ENCODE assay signal across 16 cellular contexts in genomic region chr6:119443993-119444641, GRCh38.
A peak's percentile ranks its signal among the peaks of the same experiment; 100 is the strongest.
DNase-seq lines count a peak whose midpoint lies in the region; ATAC-seq and TF ChIP-seq lines count a peak whose summit lies in the region.
"Had no signal": no experiment of that assay in that cellular context is flagged by ENCODE, and none has a peak within 500 bp of the region (broad histone marks: within the 10 kb centered on the region; RNA-seq: fewer than 3 reads in every experiment).

No MANE protein-coding gene starts in this region.

- H3K4me1 ChIP-seq in ovary (ENCODE audit: insufficient read depth), result no peaks in the 10 kb centered on the region

- intact Hi-C loops in ovary (cut with DNase I), result no loop called here

- no peak overlapping the region for H3K27ac ChIP-seq in ovary
- H3K27ac ChIP-seq: C4-2B, cardiac muscle cell had no signal

- H3K9me3 ChIP-seq in ovary, result no peaks in the 10 kb centered on the region
- H3K9me3 ChIP-seq: mucosa of descending colon had no signal

- no peak for TF ChIP-seq EP300 in ovary (IDR thresholded peaks at IDR 0.05)

- WGBS in ovary, 3 donors, result 78 to 89% (median 87%) methylated on average over 7 of the region's 7 CpGs

- H3K27me3 ChIP-seq in ovary, result no peaks in the 10 kb centered on the region
- H3K27me3 ChIP-seq: cardiac muscle cell had no signal

- H3K36me3 ChIP-seq in ovary, result no peaks in the 10 kb centered on the region
- H3K36me3 ChIP-seq: cardiac muscle cell had no signal

- DNase-seq in GM03348 (ENCODE audit: low spot score) (peak; percentile 15), RPMI8226 (peak; percentile 25), iris pigment epithelial cell (ENCODE audit: low read depth) (peak; percentile 26), NCI-H128 (lab: John Stamatoyannopoulos, UW; ENCODE audit: unreplicated experiment) (no peak), NCI-H2227 (lab: John Stamatoyannopoulos, UW; ENCODE audit: unreplicated experiment) (no peak), ovary (no peak), T-helper 9 cell (no peak)
- DNase-seq: activated CD4-positive, alpha-beta T cell treated with anti-CD3 and anti-CD28 coated beads for 48 hours; mucosa of descending colon; NCI-H2029; posterior cingulate gyrus; stimulated activated CD4-positive, alpha-beta T cell treated with anti-CD3 and anti-CD28 coated beads, Interleukin-1b, Interleukin-23, amount 100 ng/mL, for 48 hours; stimulated activated naive CD4-positive, alpha-beta T cell had no signal

- ATAC-seq in HG02623 (IDR thresholded peaks at IDR 0.05; ENCODE audit: unreplicated experiment), result peak; percentile 0
- ATAC-seq: mucosa of descending colon had no signal

- TF ChIP-seq POLR2A in ovary (IDR thresholded peaks at IDR 0.05), result no peak

- no peak for TF ChIP-seq CTCF in ovary (IDR thresholded peaks at IDR 0.05)

- no peak overlapping the region for H3K4me3 ChIP-seq in ovary
- H3K4me3 ChIP-seq: cardiac muscle cell, mucosa of descending colon had no signal

Comparison
In these comparisons a context has a peak if more than half of its experiments do, and no peak if none do; other contexts are left out.
1. DNase-seq: peak in GM03348 (single experiment), RPMI8226 (single experiment) and iris pigment epithelial cell (single experiment); none in NCI-H128 (single experiment), NCI-H2227 (single experiment), ovary (0 of 5) and T-helper 9 cell (single experiment).